In the genomic region with DNA sequence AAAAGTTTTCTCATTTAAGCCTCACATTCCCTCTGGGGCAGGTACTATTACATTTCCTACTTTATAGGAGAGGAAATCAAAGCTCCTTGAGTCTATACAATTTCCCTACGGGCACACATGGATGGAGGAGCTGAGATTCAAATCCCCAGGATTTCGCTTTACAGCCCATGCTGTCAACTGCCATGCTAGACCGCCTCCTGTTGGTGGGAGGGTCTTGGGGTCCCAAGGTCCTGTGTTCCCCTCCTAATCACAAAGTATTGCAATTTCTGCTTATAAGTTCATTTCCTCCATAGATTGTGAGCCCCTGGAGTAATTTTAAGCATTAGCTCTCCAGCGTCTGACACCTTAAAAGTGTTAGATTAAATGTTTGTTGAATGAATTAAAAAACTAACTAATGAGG, we compare ENCODE assay signal across 23 cellular contexts.
"Had no signal": no experiment of that assay in that cellular context is flagged by ENCODE, and none has a peak within 500 bp of the region (broad histone marks: within the 10 kb centered on the region; RNA-seq: fewer than 3 reads in every experiment).

No MANE protein-coding gene starts in this region.

- ATAC-seq: K562, Panc1, PC-3 had no signal

- H3K36me3 ChIP-seq: SJSA1 had no signal

- H3K4me3 ChIP-seq: K562, SJSA1, SK-N-MC had no signal

- H3K9me3 Mint-ChIP-seq: IgD-negative memory B cell had no signal

- H3K4me1 ChIP-seq: SJSA1 had no signal

- H3K27ac ChIP-seq: HL-60, SJSA1, SK-N-MC had no signal

- H3K27ac Mint-ChIP-seq: IgD-negative memory B cell had no signal

- DNase-seq: MV-4-11, NCI-H1048, NCI-H1105, NCI-H1417, NCI-H1436 treated with DMSO at 0.1 percent for 48 hours, NCI-H1694, NCI-H187 treated with DMSO at 0.1 percent for 48 hours, NCI-H2081, NCI-H2107, NCI-H2227 treated with DMSO at 0.1 percent for 48 hours, NCI-H446, NCI-H510A, NCI-H524 treated with DMSO at 0.1 percent for 48 hours, NCI-H774, Right ventricle myocardium superior, SIG-M5 had no signal

- H3K27me3 ChIP-seq: SJSA1 had no signal

- H3K9me3 ChIP-seq: SJSA1 had no signal

- H3K36me3 Mint-ChIP-seq: IgD-negative memory B cell had no signal
